Comparison of ENCODE assay signal across 24 cellular contexts in the genomic region with DNA sequence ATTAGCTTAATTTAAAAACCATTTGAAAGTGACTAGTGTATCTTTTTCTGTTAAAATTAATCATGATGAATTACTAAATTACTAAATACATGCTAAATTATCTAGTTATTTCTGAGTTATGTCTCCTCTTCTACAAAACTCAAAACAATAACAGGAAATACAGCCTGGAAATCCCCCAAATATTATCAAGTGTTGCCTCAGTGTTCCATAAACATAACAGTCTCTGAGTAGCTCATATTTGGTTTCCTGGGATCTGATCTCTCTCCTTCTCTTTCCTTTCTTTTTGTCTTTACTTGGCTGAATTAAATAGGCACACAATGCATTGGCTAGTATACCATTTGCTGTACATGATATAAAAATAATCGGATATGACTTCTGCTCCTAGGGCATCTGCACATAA.
"Had no signal": no experiment of that assay in that cellular context is flagged by ENCODE, and none has a peak within 500 bp of the region (broad histone marks: within the 10 kb centered on the region; RNA-seq: fewer than 3 reads in every experiment).

No MANE protein-coding gene starts in this region.

- H3K36me3 ChIP-seq: ascending aorta, breast epithelium, colonic mucosa, gastroesophageal sphincter, heart right ventricle had no signal

- H3K27me3 ChIP-seq: ascending aorta, breast epithelium, colonic mucosa, gastroesophageal sphincter, heart right ventricle had no signal

- ATAC-seq: activated CD4-positive, alpha-beta T cell treated with anti-CD3 and anti-CD28 coated beads for 36 hours; activated CD8-positive, alpha-beta memory T cell treated with anti-CD3 and anti-CD28 coated beads, Interleukin-2, amount 10 ng/mL, durations not matched to agents 7 days and 5 days; activated CD8-positive, alpha-beta T cell treated with anti-CD3 and anti-CD28 coated beads, Interleukin-2, amount 10 ng/mL, durations not matched to agents 7 days and 5 days; activated naive CD4-positive, alpha-beta T cell treated with anti-CD3 and anti-CD28 coated beads, Interleukin-2, amount 50 U/mL, for 72 hours; esophagus mucosa; gastroesophageal sphincter had no signal

- H3K4me1 ChIP-seq: ascending aorta, breast epithelium, colonic mucosa, gastroesophageal sphincter had no signal

- H3K9me3 ChIP-seq: ascending aorta, breast epithelium, colonic mucosa, gastroesophageal sphincter, heart right ventricle had no signal

- H3K27ac ChIP-seq: ascending aorta, breast epithelium, colonic mucosa, gastroesophageal sphincter had no signal

- H3K4me3 ChIP-seq: ascending aorta, breast epithelium, colonic mucosa, gastroesophageal sphincter, heart right ventricle had no signal

- DNase-seq: activated CD4-positive, alpha-beta memory T cell treated with anti-CD3 and anti-CD28 coated beads for 36 hours; activated CD4-positive, alpha-beta T cell treated with anti-CD3 and anti-CD28 coated beads for 36 hours; activated CD4-positive, alpha-beta T cell treated with anti-CD3 and anti-CD28 coated beads, Interleukin-2, amount 10 ng/mL, durations not matched to agents 24 days and 14 days; activated CD4-positive, CD25-positive, alpha-beta regulatory T cell; activated CD4-positive, CD25-positive, alpha-beta regulatory T cell treated with anti-CD3 and anti-CD28 coated beads, Interleukin-2, amount 50 U/mL, for 72 hours; activated CD8-positive, alpha-beta memory T cell treated with anti-CD3 and anti-CD28 coated beads, Interleukin-2, amount 10 ng/mL, durations not matched to agents 7 days and 5 days; activated CD8-positive, alpha-beta memory T cell treated with anti-CD3 and anti-CD28 coated beads, Interleukin-2, amount 50 U/mL, for 4 hours; activated CD8-positive, alpha-beta T cell treated with anti-CD3 and anti-CD28 coated beads, Interleukin-2, amount 10 ng/mL, durations not matched to agents 7 days and 5 days; activated effector memory CD4-positive, alpha-beta T cell treated with anti-CD3 and anti-CD28 coated beads, Interleukin-2, amount 50 U/mL, for 16 hours; activated naive CD4-positive, alpha-beta T cell; activated naive CD4-positive, alpha-beta T cell treated with anti-CD3 and anti-CD28 coated beads, Interleukin-2, amount 10 ng/mL, durations not matched to agents 7 days and 5 days; activated naive CD8-positive, alpha-beta T cell treated with anti-CD3 and anti-CD28 coated beads, Interleukin-2, amount 10 ng/mL, durations not matched to agents 7 days and 5 days; activated T-cell treated with anti-CD3 and anti-CD28 coated beads, Interleukin-2, amount 50 U/mL, for 1 hour; activated T-cell treated with anti-CD3 and anti-CD28 coated beads, Interleukin-2, amount 50 U/mL, for 48 hours; colonic mucosa; effector CD8-positive, alpha-beta T cell; foreskin melanocyte; heart right ventricle; T-helper 2 cell had no signal
